Comparison of ENCODE assay signal across 8 cellular contexts in the genomic region with DNA sequence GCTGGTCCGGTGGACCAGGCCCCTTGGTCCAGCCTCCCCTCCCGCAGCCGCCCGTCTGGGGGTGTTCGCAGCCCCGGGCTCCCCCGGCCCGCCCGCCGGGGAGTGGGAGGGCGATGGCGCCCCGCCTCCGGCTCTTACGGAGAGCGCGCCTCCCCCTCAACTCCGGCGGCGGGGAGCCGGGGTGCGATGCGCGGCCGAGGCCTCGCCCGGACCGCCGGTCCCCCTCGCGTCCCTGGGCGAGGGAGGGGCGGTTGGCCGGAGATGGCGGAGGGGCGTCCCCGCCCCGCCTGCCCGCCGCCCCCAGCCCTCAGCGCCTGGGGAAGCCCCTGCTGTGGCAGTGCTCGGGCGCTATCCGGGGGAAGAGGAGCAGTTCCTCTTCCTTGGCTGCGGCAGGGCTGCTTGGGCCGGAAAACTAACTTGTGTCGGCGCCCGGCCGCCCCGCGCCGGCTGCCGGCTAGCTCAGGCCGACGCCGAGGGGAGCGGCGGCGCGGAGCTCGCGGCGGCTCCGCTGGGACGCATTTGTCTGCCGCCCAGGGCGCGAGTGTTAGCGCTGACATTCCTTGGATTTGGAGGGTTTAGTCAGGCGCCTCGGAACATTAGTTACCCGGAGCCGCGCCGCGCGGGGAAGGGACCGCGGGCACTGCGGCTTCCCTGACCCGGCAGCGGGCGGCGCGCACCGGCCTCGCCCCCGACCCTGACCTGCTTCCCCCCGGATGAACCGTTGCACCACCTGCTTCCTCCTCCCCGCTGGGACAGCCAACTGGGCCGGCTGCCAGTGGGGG. TPM values are rescaled to one million over a fixed set of nuclear protein-coding genes. Genes with fewer than 3 reads are reported as not detected.
DNase-seq lines count a peak whose midpoint lies in the region; ATAC-seq and TF ChIP-seq lines count a peak whose summit lies in the region.

No MANE protein-coding gene starts in this region.

- intact Hi-C loops in left colon (cut with DNase I, micrococcal nuclease), result loop anchor here in 1 of 2 donors (10.0 kb wide), 1 partner anchor 145 kb away; no protein-coding TSS in a partner anchor

- H3K4me3 ChIP-seq in choroid plexus epithelial cell (ENCODE audit: low read depth, low read length), result peak overlapping the region; percentile 83

- ATAC-seq in HG02759 (IDR thresholded peaks at IDR 0.05; ENCODE audit: unreplicated experiment), result peak; percentile 66
- peak; percentile 36 for ATAC-seq in left colon

- TF ChIP-seq CTCF in choroid plexus epithelial cell (conservative IDR thresholded peaks at IDR 0.05; ENCODE audit: low read depth, low read length), result no peak

- peak; percentile 15 for DNase-seq in NCI-H2196 (lab: John Stamatoyannopoulos, UW; ENCODE audit: unreplicated experiment)
- DNase-seq in NCI-H2196 treated with DMSO at 0.1 percent for 48 hours (lab: John Stamatoyannopoulos, UW; ENCODE audit: unreplicated experiment), result no peak
- peak; percentile 45 for DNase-seq in NCI-H1105 treated with DMSO at 0.1 percent for 48 hours (lab: John Stamatoyannopoulos, UW)
- peak; percentile 69 for DNase-seq in activated CD4-positive, CD25-positive, alpha-beta regulatory T cell treated with anti-CD3 and anti-CD28 coated beads, Interleukin-2, amount 50 U/mL, for 72 hours
- DNase-seq in choroid plexus epithelial cell (ENCODE audit: low read depth), result peak; percentile 67
- DNase-seq in left colon, result peak; percentile 59 to 69
- peak; percentile 47 for DNase-seq in stimulated activated CD4-positive, alpha-beta T cell treated with anti-CD3 and anti-CD28 coated beads, Interleukin-1b, Interleukin-23, amount 100 ng/mL, for 48 hours

RNA-seq across cellular contexts. Expression of a gene that starts 1.0 kb away (rescaled TPM):
- total RNA-seq in left colon, result 100 to 1,000 TPM; 138 to 143 TPM
